In the genomic region with DNA sequence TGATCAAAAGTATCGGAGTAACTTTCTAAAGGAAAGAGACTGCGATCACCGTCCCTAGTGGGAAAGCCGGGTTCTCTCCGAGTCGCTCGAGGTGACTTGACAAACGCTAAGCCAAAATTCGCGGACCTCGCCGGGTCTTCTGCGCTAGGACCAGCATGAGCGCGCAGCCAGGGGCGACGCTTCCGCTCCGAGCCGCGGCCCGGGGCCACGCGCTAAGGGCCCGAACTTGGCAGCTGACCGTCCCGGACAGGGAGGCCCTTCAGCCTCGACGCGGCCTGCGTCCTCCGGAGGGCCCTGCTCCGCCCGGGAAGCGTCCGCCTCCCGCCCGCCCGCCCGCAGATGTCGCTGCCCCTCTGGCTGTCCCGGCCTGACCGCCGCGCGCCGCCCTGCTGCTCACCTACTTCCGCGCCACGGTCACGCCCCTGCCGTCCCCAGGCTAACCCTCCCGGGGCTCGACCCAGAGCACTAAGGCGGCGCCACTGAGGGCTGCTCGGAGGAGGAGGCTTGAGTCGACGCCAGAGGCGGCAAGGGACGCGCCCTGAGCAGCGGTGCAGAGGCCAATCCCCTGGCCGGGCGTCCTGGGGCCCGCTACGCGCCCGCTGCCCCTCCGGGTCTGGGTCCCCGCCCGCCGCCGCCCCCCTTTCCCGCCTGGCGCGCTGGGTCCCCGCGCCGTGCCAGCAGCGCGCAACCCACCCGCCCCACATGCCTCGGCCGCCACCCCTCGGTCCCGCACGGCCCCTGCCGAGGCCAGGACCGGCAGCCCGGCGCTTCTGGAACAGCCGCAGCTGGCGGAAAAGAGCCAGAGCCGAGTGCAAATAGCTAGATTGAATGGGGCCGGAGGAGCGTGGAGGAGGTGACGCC, we compare ENCODE assay signal across 8 cellular contexts. TPM values are rescaled to one million over a fixed set of nuclear protein-coding genes. Genes with fewer than 3 reads are reported as not detected.
DNase-seq lines count a peak whose midpoint lies in the region; ATAC-seq and TF ChIP-seq lines count a peak whose summit lies in the region.

No MANE protein-coding gene starts in this region.

- peak overlapping the region; percentile 76 for H3K4me3 ChIP-seq in trophoblast cell (ENCODE audit: low read depth, low read length)

- intact Hi-C loops in activated naive CD4-positive, alpha-beta T cell treated with anti-CD3 and anti-CD28 coated beads for 36 hours (cut with micrococcal nuclease), result loop anchor here (1.0 to 10.0 kb wide), 20 partner anchors 16 to 970 kb away; a partner anchor contains a TSS
- intact Hi-C loops in Right ventricle myocardium inferior (cut with DNase I), result loop anchor here (2.0 to 10.0 kb wide), 7 partner anchors 92 to 948 kb away; no protein-coding TSS in a partner anchor

- peaks cover 6% of the 10 kb centered on the region for H3K79me2 ChIP-seq in trophoblast cell (ENCODE audit: control insufficient read depth, insufficient read depth, low read length, poor library complexity)

- peak overlapping the region; percentile 79 for H3K4me2 ChIP-seq in trophoblast cell (ENCODE audit: low read length)

- H4K8ac ChIP-seq in trophoblast cell (ENCODE audit: low read depth, low read length), result peak overlapping the region; percentile 89

- H3K9me3 ChIP-seq in KOPT-K1 (ENCODE audit: insufficient read depth, low read length, poor library complexity, severe bottlenecking) (no peaks in the 10 kb centered on the region), trophoblast cell (ENCODE audit: insufficient read depth, low read depth, low read length) (peaks cover 3% of the 10 kb centered on the region)

- peak overlapping the region; percentile 61 for H2AFZ ChIP-seq in trophoblast cell (ENCODE audit: insufficient read depth, low read length, poor library complexity)

- H3K36me3 ChIP-seq in KOPT-K1 (ENCODE audit: insufficient read depth, low read length), result no peaks in the 10 kb centered on the region
- peaks cover 0 to 11% of the 10 kb centered on the region in 2 experiments for H3K36me3 ChIP-seq in trophoblast cell (ENCODE audit: control insufficient read depth in 1 of 2, insufficient read depth in 2 of 2, low read length in 2 of 2)

- H3K27me3 Mint-ChIP-seq in activated naive CD4-positive, alpha-beta T cell treated with anti-CD3 and anti-CD28 coated beads for 36 hours (ENCODE audit: low read depth), result no peaks in the 10 kb centered on the region
- H3K27me3 Mint-ChIP-seq in type B pancreatic cell, result peaks cover 6% of the 10 kb centered on the region

- peak overlapping the region; percentile 81 for H3K9ac ChIP-seq in trophoblast cell (ENCODE audit: low read length)

- CTCF ChIA-PET in activated naive CD4-positive, alpha-beta T cell treated with anti-CD3 and anti-CD28 coated beads for 36 hours (lab: Charles Lee), result interaction anchor here (0.5 to 2.8 kb wide), 11 partner anchors 13 to 712 kb away, joined by 3 to 10 read pairs (median 3); no protein-coding TSS in a partner anchor

- ATAC-seq in GM21619 (IDR thresholded peaks at IDR 0.05; ENCODE audit: unreplicated experiment) (peak; percentile 41), Right ventricle myocardium inferior (peak; percentile 88)

- peak overlapping the region; percentile 52 for H2BK12ac ChIP-seq in trophoblast cell (ENCODE audit: low read length)

- peaks cover 24% of the 10 kb centered on the region for H3K4me1 Mint-ChIP-seq in activated naive CD4-positive, alpha-beta T cell treated with anti-CD3 and anti-CD28 coated beads for 36 hours (ENCODE audit: low read depth)
- peaks cover 13% of the 10 kb centered on the region for H3K4me1 Mint-ChIP-seq in type B pancreatic cell (ENCODE audit: unreplicated experiment)

- peak overlapping the region; percentile 76 for H3K27ac Mint-ChIP-seq in activated naive CD4-positive, alpha-beta T cell treated with anti-CD3 and anti-CD28 coated beads for 36 hours
- peak overlapping the region; percentile 89 for H3K27ac Mint-ChIP-seq in type B pancreatic cell

- H3K36me3 Mint-ChIP-seq in activated naive CD4-positive, alpha-beta T cell treated with anti-CD3 and anti-CD28 coated beads for 36 hours (ENCODE audit: low read depth), result peaks cover 16% of the 10 kb centered on the region
- peaks cover 11% of the 10 kb centered on the region for H3K36me3 Mint-ChIP-seq in type B pancreatic cell

- H3K23ac ChIP-seq in trophoblast cell (ENCODE audit: low read length), result no peak overlapping the region

- H3K27ac ChIP-seq in KOPT-K1 (ENCODE audit: low read depth, low read length, poor library complexity, severe bottlenecking) (peak overlapping the region; percentile 54), trophoblast cell (ENCODE audit: low read depth, low read length) (peak overlapping the region; percentile 95)

- peak overlapping the region; percentile 70 for H4K12ac ChIP-seq in trophoblast cell (ENCODE audit: low read depth, low read length)

- peak overlapping the region; percentile 88 for H2BK120ac ChIP-seq in trophoblast cell (ENCODE audit: insufficient read depth, low read length, poor library complexity)

- peaks cover 14% of the 10 kb centered on the region for H3K79me1 ChIP-seq in trophoblast cell (ENCODE audit: low read length)

- H3K27me3 ChIP-seq in trophoblast cell (ENCODE audit: insufficient read depth, low read length), result no peaks in the 10 kb centered on the region

- WGBS in trophoblast cell (ENCODE audit: extremely low coverage, insufficient coverage, insufficient read length), result no CpG with 5 or more reads among the region's 98 CpGs

- peak overlapping the region; percentile 69 for H3K4me3 Mint-ChIP-seq in activated naive CD4-positive, alpha-beta T cell treated with anti-CD3 and anti-CD28 coated beads for 36 hours
- H3K4me3 Mint-ChIP-seq in type B pancreatic cell, result peak overlapping the region; percentile 90

- peaks cover 3 to 12% of the 10 kb centered on the region in 2 experiments for H3K4me1 ChIP-seq in trophoblast cell (ENCODE audit: control insufficient read depth in 1 of 2, insufficient read depth in 2 of 2, low read length in 2 of 2)

- TF ChIP-seq CTCF in type B pancreatic cell (conservative IDR thresholded peaks at IDR 0.05), result peak; percentile 23

- no peak overlapping the region for H2AK5ac ChIP-seq in trophoblast cell (ENCODE audit: low read length)

- H2BK5ac ChIP-seq in trophoblast cell (ENCODE audit: low read depth, low read length, poor library complexity), result peak overlapping the region; percentile 70

- no peaks in the 10 kb centered on the region for H3K9me3 Mint-ChIP-seq in activated naive CD4-positive, alpha-beta T cell treated with anti-CD3 and anti-CD28 coated beads for 36 hours
- no peaks in the 10 kb centered on the region for H3K9me3 Mint-ChIP-seq in type B pancreatic cell

- in situ Hi-C loops in SK-MEL-5 (cut with HindIII; ENCODE audit: low pct_unique_long_range_greater_than_20kb, low sequenced_read_pairs), result no loop called here

- H3K14ac ChIP-seq in trophoblast cell (ENCODE audit: low read length), result peak overlapping the region; percentile 81

- peak overlapping the region; percentile 92 for H4K91ac ChIP-seq in trophoblast cell (ENCODE audit: low read depth, low read length)

- peak overlapping the region; percentile 44 for H3K4ac ChIP-seq in trophoblast cell (ENCODE audit: low read depth, low read length)

- peak; percentile 88 for DNase-seq in Daoy (ENCODE audit: low read depth)
- peak; percentile 78 for DNase-seq in SK-MEL-5 (ENCODE audit: low read depth, low spot score)
- peak; percentile 85 for DNase-seq in activated naive CD4-positive, alpha-beta T cell treated with anti-CD3 and anti-CD28 coated beads for 36 hours
- peak; percentile 96 for DNase-seq in Right ventricle myocardium inferior (ENCODE audit: missing footprints)
- DNase-seq in trophoblast cell, result peak; percentile 94 to 95
- peak; percentile 82 for DNase-seq in type B pancreatic cell (ENCODE audit: extremely low spot score, unreplicated experiment)

- peak overlapping the region; percentile 87 for H3K18ac ChIP-seq in trophoblast cell (ENCODE audit: low read length)

RNA-seq across cellular contexts. Expression of a gene that starts 0.9 kb away (rescaled TPM):
- 22.6 and 24.4 TPM in 2 replicates for total RNA-seq in Daoy (2014; rRNA removed; shearing (Covaris generic))
- 90.7 and 101 TPM in 2 replicates for total RNA-seq in SK-MEL-5 (2014; rRNA removed; shearing (Covaris generic))
- polyA plus RNA-seq in SK-MEL-5 (2015; cell fraction: cytosol; rRNA removed), result 75.5 and 84.1 TPM in 2 replicates
- 58.0 and 67.2 TPM in 2 replicates for polyA plus RNA-seq in SK-MEL-5 (2015; cell fraction: nucleus; rRNA removed)
- total RNA-seq in activated naive CD4-positive, alpha-beta T cell treated with anti-CD3 and anti-CD28 coated beads for 36 hours, result 1 to 10 TPM; 9.1 TPM
- total RNA-seq in Right ventricle myocardium inferior (3.2 TPM), type B pancreatic cell (ENCODE audit: low replicate concordance) (19.6 and 29.4 TPM in 2 replicates)
- 6.5 and 6.6 TPM in 2 replicates for polyA plus RNA-seq in trophoblast cell (2013)

Comparison
In these comparisons a context has a peak if more than half of its experiments do, and no peak if none do; other contexts are left out.
1. Peak in every context shown above with its lines: DNase-seq, ATAC-seq, H3K4me3 ChIP-seq and H3K27ac ChIP-seq.